9 cellular contexts compared by ENCODE assay signal in genomic region chr4:167233523-167234387, GRCh38. TPM values are rescaled to one million over a fixed set of nuclear protein-coding genes. Genes with fewer than 3 reads are reported as not detected.
DNase-seq lines count a peak whose midpoint lies in the region; ATAC-seq, FAIRE-seq and TF ChIP-seq lines count a peak whose summit lies in the region.
"Had no signal": no experiment of that assay in that cellular context is flagged by ENCODE, and none has a peak within 500 bp of the region (broad histone marks: within the 10 kb centered on the region; RNA-seq: fewer than 3 reads in every experiment).

No MANE protein-coding gene starts in this region.

- no peak; a peak in 1 of 6 replicates for TF ChIP-seq CTCF in GM12878 (IDR thresholded peaks at IDR 0.05 in 2 of 3, conservative IDR thresholded peaks at IDR 0.05 in 1 of 3; ENCODE audit: control insufficient read depth in 2 of 3, extremely low read depth in 1 of 3, insufficient read depth in 1 of 3, low read depth in 3 of 3, low read length in 3 of 3)
- TF ChIP-seq CTCF in kidney epithelial cell (IDR thresholded peaks at IDR 0.05; ENCODE audit: insufficient read depth, low read length, poor library complexity, severe bottlenecking), result peak; percentile 6

- DNase-seq in NCI-H748 (lab: John Stamatoyannopoulos, UW; ENCODE audit: unreplicated experiment), result peak; percentile 45
- DNase-seq in NCI-H748 treated with DMSO at 0.1 percent for 48 hours (lab: John Stamatoyannopoulos, UW), result no peak
- no peak for DNase-seq in GM12878 (ENCODE audit: low read depth, low spot score)
- no peak for DNase-seq in kidney epithelial cell (ENCODE audit: low read depth)
- DNase-seq: DND-41 had no signal

- RAD21 ChIA-PET in GM12878 (lab: Charles Lee; ENCODE audit: unreplicated experiment), result interaction anchor here (1.5 kb wide), 1 partner anchor 211 kb away, joined by 3 read pairs; no protein-coding TSS in a partner anchor

- H3K9ac ChIP-seq in HUES48 (ENCODE audit: low read depth, low read length) (no peak overlapping the region), GM12878 (ENCODE audit: control insufficient read depth, insufficient read depth, low read length) (no peak overlapping the region), subcutaneous abdominal adipose tissue (ENCODE audit: low read length in 5 of 5) (no peak overlapping the region)

- WGBS in GM12878 (ENCODE audit: insufficient coverage, insufficient replicate concordance, low lambda C conversion rate, missing lambda C conversion rate), result 8% methylated on average over 47 of the region's 47 CpGs

- POLR2A ChIA-PET in GM12878 (lab: Charles Lee), result no interaction called here

- intact Hi-C loops in GM12878 (cut with micrococcal nuclease; ENCODE audit: unreplicated experiment), result loop anchor here (5.0 kb wide), 1 partner anchor 211 kb away; no protein-coding TSS in a partner anchor

- CTCF ChIA-PET in GM12878 (lab: Yijun Ruan, JAX), result no interaction called here

- BruUV-seq in GM12878 (replicated peaks; lab: Mats Ljungman, UMichigan), result no TSS peak

- FAIRE-seq in GM12878 (lab: Jason Lieb, UNC), result no peak

- no peak for TF ChIP-seq POLR2A in GM12878 (IDR thresholded peaks at IDR 0.05; ENCODE audit: low read depth, low read length)

- peak overlapping the region; percentile 76 for H3K4me3 ChIP-seq in HUES48 (ENCODE audit: low read depth, low read length)
- no peak overlapping the region; the same call in 1 of the 2 replicates for H3K4me3 ChIP-seq in GM12878
- peak overlapping the region; percentile 73 for H3K4me3 ChIP-seq in kidney epithelial cell (ENCODE audit: low read depth, low read length)
- peak overlapping the region; percentile 51 to 56 (median 55) for H3K4me3 ChIP-seq in subcutaneous abdominal adipose tissue (ENCODE audit: low read depth in 1 of 5, low read length in 5 of 5)

- peak; percentile 13 to 40; a peak in 2 of 4 replicates for TF ChIP-seq EP300 in GM12878 (IDR thresholded peaks at IDR 0.05; ENCODE audit: borderline replicate concordance in 1 of 2, control insufficient read depth in 1 of 2, low read depth in 2 of 2, low read length in 2 of 2)

- H4K20me1 ChIP-seq in GM12878 (ENCODE audit: control insufficient read depth, insufficient read depth), result no peaks in the 10 kb centered on the region

- SMC1A ChIA-PET in GM12878 (lab: Charles Lee; ENCODE audit: uncharacterized antibody, unreplicated experiment), result interaction anchor here (0.6 to 1.8 kb wide), 4 partner anchors 53 to 212 kb away, joined by 3 read pairs; no protein-coding TSS in a partner anchor

- H3K36me3 ChIP-seq in HUES48 (ENCODE audit: control insufficient read depth, insufficient read depth, low read length) (no peaks in the 10 kb centered on the region), GM12878 (ENCODE audit: control insufficient read depth in 2 of 2, insufficient read depth in 2 of 2, low read length in 1 of 2) (no peaks in the 10 kb centered on the region), kidney epithelial cell (ENCODE audit: control insufficient read depth, insufficient read depth, low read length) (no peaks in the 10 kb centered on the region), subcutaneous abdominal adipose tissue (ENCODE audit: control insufficient read depth in 5 of 5, insufficient read depth in 5 of 5, low read length in 5 of 5) (no peaks in the 10 kb centered on the region)

- no peak overlapping the region; the same call in 1 of the 2 replicates for H2AFZ ChIP-seq in GM12878 (ENCODE audit: control insufficient read depth, low read depth, low read length)

- H3K9me3 ChIP-seq in HUES48 (ENCODE audit: control insufficient read depth, insufficient read depth, low read length) (no peaks in the 10 kb centered on the region), GM12878 (replicated peaks; ENCODE audit: control insufficient read depth, insufficient read depth, low read length) (no peaks in the 10 kb centered on the region; the same call in 2 of the 3 replicates), subcutaneous abdominal adipose tissue (ENCODE audit: control insufficient read depth in 5 of 5, low read length in 5 of 5) (no peaks in the 10 kb centered on the region)

- H3K79me2 ChIP-seq in GM12878 (ENCODE audit: control insufficient read depth, insufficient read depth, low read length), result no peaks in the 10 kb centered on the region

- ATAC-seq in GM12878 (peak; percentile 92), HG03280 (IDR thresholded peaks at IDR 0.05; ENCODE audit: unreplicated experiment) (no peak), HG03196 (IDR thresholded peaks at IDR 0.05; ENCODE audit: unreplicated experiment) (no peak)

- no peak for TF ChIP-seq RAD21 in GM12878 (IDR thresholded peaks at IDR 0.05; ENCODE audit: insufficient read depth, low read depth, low read length)

- in situ Hi-C loops in GM12878 (cut with MboI), result no loop called here

- H3K4me1 ChIP-seq in HUES48 (ENCODE audit: control insufficient read depth, insufficient read depth, low read length) (0 out of 2 replicates have a peak, but pooled peaks cover 4% of the 10 kb centered on the region), GM12878 (ENCODE audit: control insufficient read depth, insufficient read depth, low read length) (no peaks in the 10 kb centered on the region), subcutaneous abdominal adipose tissue (ENCODE audit: control insufficient read depth in 5 of 5, insufficient read depth in 5 of 5, low read length in 5 of 5) (peaks cover 2 to 22% (median 16%) of the 10 kb centered on the region in 5 donors)

- peak overlapping the region; percentile 67 for H3K4me2 ChIP-seq in GM12878 (ENCODE audit: control insufficient read depth, insufficient read depth)

- H3K27ac ChIP-seq in HUES48 (ENCODE audit: low read depth, low read length) (no peak overlapping the region), GM12878 (ENCODE audit: control insufficient read depth, insufficient read depth) (no peak overlapping the region), subcutaneous abdominal adipose tissue (ENCODE audit: low read depth, low read length) (no peak overlapping the region)

- peaks cover 38% of the 10 kb centered on the region for H3K27me3 ChIP-seq in HUES48 (ENCODE audit: control insufficient read depth, insufficient read depth, low read length)
- H3K27me3 ChIP-seq in GM12878 (replicated peaks in 1 of 2; ENCODE audit: control insufficient read depth in 2 of 2, insufficient read depth in 2 of 2, low read length in 1 of 2), result peaks cover 4 to 10% of the 10 kb centered on the region in 2 experiments
- H3K27me3 ChIP-seq in kidney epithelial cell (ENCODE audit: control insufficient read depth, insufficient read depth, low read length), result no peaks in the 10 kb centered on the region
- H3K27me3 ChIP-seq in subcutaneous abdominal adipose tissue (ENCODE audit: control insufficient read depth in 5 of 5, insufficient read depth in 4 of 5, low read length in 5 of 5), result peaks cover 8 to 31% (median 23%) of the 10 kb centered on the region in 5 donors

TF ChIP-seq in GM12878, 131 proteins besides CTCF, POLR2A, EP300 and RAD21 (continues in another document):
- TF ChIP-seq RELB (IDR thresholded peaks at IDR 0.05; ENCODE audit: low read depth) (no peak), FOXK2 (IDR thresholded peaks at IDR 0.05) (no peak), POLR2AphosphoS2 (IDR thresholded peaks at IDR 0.05; ENCODE audit: low read depth, low read length) (no peak), IKZF2 (IDR thresholded peaks at IDR 0.05) (no peak)

RNA-seq across cellular contexts. Expression of gene SPOCK3, which starts 0.5 kb away (rescaled TPM):
- 0.49 and 0.71 TPM in 2 replicates for total RNA-seq in GM12878 (2013; cell fraction: nucleolus; rRNA removed)
- total RNA-seq in GM12878 (2014; rRNA removed) (not detected in 2 replicates), GM12878 (2014; rRNA removed; fragmentation: Illumina TruSeq; extraction: Trizol) (not detected in 2 replicates), GM12878 (2021) (not detected in 2 replicates), kidney epithelial cell (0.62 and 1.4 TPM in 2 replicates)
- not detected for polyA plus RNA-seq in GM12878 (2011; ENCODE audit: low read depth)
- polyA plus RNA-seq in GM12878 (2011; rRNA removed) (0.20 and 0.39 TPM in 2 replicates), GM12878 (2014; fragmentation: Illumina TruSeq; extraction: Trizol) (0.09 TPM in 1 of 2 replicates, not detected in the other), GM12878 (2014; fragmentation: Nextera tagmentation; extraction: Ambion mirVana) (under 1 TPM; 0.09 to 0.16 TPM), GM12878 (2014; rRNA removed) (0.06 TPM in 1 of 2 replicates, not detected in the other), GM12878 (2016; fragmentation: Nextera tagmentation; extraction: Ambion mirVana) (not detected)
- 0.07 and 0.33 TPM in 2 replicates for polyA plus RNA-seq in GM12878 (2011; cell fraction: cytosol; rRNA removed)
- 0.21 and 0.53 TPM in 2 replicates for polyA plus RNA-seq in GM12878 (2011; cell fraction: nucleus; rRNA removed)
- not detected in 2 replicates for polyA plus RNA-seq in GM12878 (2012)
- 0.46 and 0.73 TPM in 2 replicates for polyA minus RNA-seq in GM12878 (2011; rRNA and poly(A)+ RNA removed)
- not detected in 2 replicates for polyA minus RNA-seq in GM12878 (2011; cell fraction: cytosol; rRNA and poly(A)+ RNA removed)
- 0.73 and 2.1 TPM in 2 replicates for polyA minus RNA-seq in GM12878 (2011; cell fraction: nucleus; rRNA and poly(A)+ RNA removed)
